Comparison of ENCODE assay signal across 25 cellular contexts in the genomic region with DNA sequence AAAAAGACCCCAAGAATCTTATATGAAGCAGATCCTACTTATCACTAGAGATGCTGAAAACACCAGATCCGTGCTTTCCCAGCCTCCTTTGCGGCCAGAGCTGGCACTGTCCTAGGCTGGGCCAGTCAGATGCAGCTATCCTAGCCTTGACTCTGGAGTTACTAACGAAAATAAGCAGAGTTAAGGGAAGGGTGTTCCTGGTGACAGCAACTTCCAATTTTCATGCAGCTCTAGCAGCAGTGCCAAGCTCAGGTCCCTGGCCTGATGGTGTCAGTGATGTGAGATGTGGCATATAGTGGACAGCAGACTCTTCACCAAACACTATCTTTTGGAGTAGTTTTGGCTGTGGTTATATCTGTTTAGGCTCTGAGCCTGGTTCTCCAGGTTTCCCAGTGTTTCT. TPM values are rescaled to one million over a fixed set of nuclear protein-coding genes. Genes with fewer than 3 reads are reported as not detected.
"Had no signal": no experiment of that assay in that cellular context is flagged by ENCODE, and none has a peak within 500 bp of the region (broad histone marks: within the 10 kb centered on the region; RNA-seq: fewer than 3 reads in every experiment).

No MANE protein-coding gene starts in this region.

- H3K9ac ChIP-seq: parathyroid adenoma had no signal

- H3K27me3 Mint-ChIP-seq: progenitor cell of endocrine pancreas had no signal

- H3K4me3 Mint-ChIP-seq: effector memory CD8-positive, alpha-beta T cell; mesothelial cell of epicardium; naive B cell; natural killer cell treated with Interleukin-12 subunit alpha and Interleukin-12 subunit beta and Interleukin-15 and Interleukin-18, amount 100 ng/mL, for 72 hours; neural crest cell; stimulated activated memory B cell treated with anti-CD40 and anti-IgM and Interleukin-4, amounts not matched to agents 10 μg/mL and 1 μg/mL and 100 μg/mL, for 72 hours; stimulated activated naive CD8-positive, alpha-beta T cell treated with anti-CD3 and anti-CD28 coated beads, Interleukin-15, Interleukin-2, amounts not matched to agents 100 ng/mL and 50 ng/mL, for 24 hours had no signal

- ATAC-seq: effector memory CD8-positive, alpha-beta T cell; mucosa of descending colon; natural killer cell treated with Interleukin-12 subunit alpha and Interleukin-12 subunit beta and Interleukin-15 and Interleukin-18, amount 100 ng/mL, for 72 hours; stimulated activated memory B cell treated with anti-CD40 and anti-IgM and Interleukin-4, amounts not matched to agents 10 μg/mL and 1 μg/mL and 100 μg/mL, for 72 hours had no signal

- H3K36me3 Mint-ChIP-seq: naive B cell; natural killer cell treated with Interleukin-12 subunit alpha and Interleukin-12 subunit beta and Interleukin-15 and Interleukin-18, amount 100 ng/mL, for 72 hours; stimulated activated memory B cell treated with anti-CD40 and anti-IgM and Interleukin-4, amounts not matched to agents 10 μg/mL and 1 μg/mL and 100 μg/mL, for 72 hours had no signal

- H3K4me1 ChIP-seq: suprapubic skin, transverse colon, vagina had no signal

- H3K4me1 Mint-ChIP-seq: neural crest cell; stimulated activated memory B cell treated with anti-CD40 and anti-IgM and Interleukin-4, amounts not matched to agents 10 μg/mL and 1 μg/mL and 100 μg/mL, for 72 hours had no signal

- H3K36me3 ChIP-seq: esophagus squamous epithelium, spleen, suprapubic skin, transverse colon, vagina had no signal

- H3K27ac ChIP-seq: esophagus squamous epithelium, parathyroid adenoma, skin epidermis, spleen, suprapubic skin, transverse colon, vagina had no signal

- H3K9me3 Mint-ChIP-seq: effector memory CD8-positive, alpha-beta T cell; naive B cell; natural killer cell treated with Interleukin-12 subunit alpha and Interleukin-12 subunit beta and Interleukin-15 and Interleukin-18, amount 100 ng/mL, for 72 hours; stimulated activated memory B cell treated with anti-CD40 and anti-IgM and Interleukin-4, amounts not matched to agents 10 μg/mL and 1 μg/mL and 100 μg/mL, for 72 hours; stimulated activated naive CD8-positive, alpha-beta T cell treated with anti-CD3 and anti-CD28 coated beads, Interleukin-15, Interleukin-2, amounts not matched to agents 100 ng/mL and 50 ng/mL, for 24 hours had no signal

- DNase-seq: cerebellar nuclear complex; cortex of kidney; effector memory CD8-positive, alpha-beta T cell; erythroblast; esophagus squamous epithelium; foreskin melanocyte; glutamatergic neuron; kidney glomerular epithelial cell; mesenchymal stem cell; mucosa of descending colon; naive B cell; spleen; stimulated activated CD4-positive, alpha-beta T cell treated with anti-CD3 and anti-CD28 coated beads, Interleukin-4, amount 100 ng/mL, for 4 hours; transverse colon had no signal

- H3K27me3 ChIP-seq: esophagus squamous epithelium, suprapubic skin, vagina had no signal

- H3K79me2 ChIP-seq: parathyroid adenoma had no signal

- H3K4me3 ChIP-seq: esophagus squamous epithelium, mucosa of descending colon, skin epidermis, spleen, suprapubic skin, transverse colon, vagina had no signal

- H3K9me3 ChIP-seq: esophagus squamous epithelium, mucosa of descending colon, spleen, suprapubic skin, transverse colon, vagina had no signal

- H2AFZ ChIP-seq: parathyroid adenoma had no signal

- H3K27ac Mint-ChIP-seq: effector memory CD8-positive, alpha-beta T cell; mesothelial cell of epicardium; natural killer cell treated with Interleukin-12 subunit alpha and Interleukin-12 subunit beta and Interleukin-15 and Interleukin-18, amount 100 ng/mL, for 72 hours; progenitor cell of endocrine pancreas; stimulated activated memory B cell treated with anti-CD40 and anti-IgM and Interleukin-4, amounts not matched to agents 10 μg/mL and 1 μg/mL and 100 μg/mL, for 72 hours; stimulated activated naive CD8-positive, alpha-beta T cell treated with anti-CD3 and anti-CD28 coated beads, Interleukin-15, Interleukin-2, amounts not matched to agents 100 ng/mL and 50 ng/mL, for 24 hours had no signal

RNA-seq across cellular contexts. Expression of a gene that starts 53.6 kb away (rescaled TPM):
- total RNA-seq: osteoblast had no signal
